15 cellular contexts compared by ENCODE assay signal in genomic region chr17:47884427-47884740, GRCh38. TPM values are rescaled to one million over a fixed set of nuclear protein-coding genes. Genes with fewer than 3 reads are reported as not detected.
"Had no signal": no experiment of that assay in that cellular context is flagged by ENCODE, and none has a peak within 500 bp of the region (broad histone marks: within the 10 kb centered on the region; RNA-seq: fewer than 3 reads in every experiment).

No MANE protein-coding gene starts in this region.

- H3K27ac ChIP-seq: cardiac muscle cell had no signal

- DNase-seq: activated CD4-positive, alpha-beta T cell treated with anti-CD3 and anti-CD28 coated beads for 36 hours; activated CD8-positive, alpha-beta memory T cell treated with anti-CD3 and anti-CD28 coated beads, Interleukin-2, amount 50 U/mL, for 48 hours; activated CD8-positive, alpha-beta T cell treated with anti-CD3 and anti-CD28 coated beads, Interleukin-2, amount 10 ng/mL, durations not matched to agents 7 days and 5 days; activated naive CD4-positive, alpha-beta T cell treated with Interleukin-2 at 50 U/mL for 16 hours; effector CD4-positive, alpha-beta T cell; foreskin melanocyte; left ventricle myocardium inferior; retina had no signal

- H3K4me3 ChIP-seq: cardiac muscle cell, heart left ventricle, left ventricle myocardium inferior, tibial nerve had no signal

- H3K27me3 Mint-ChIP-seq: activated CD4-positive, alpha-beta T cell treated with anti-CD3 and anti-CD28 coated beads for 36 hours; natural killer cell treated with Interleukin-12 subunit alpha and Interleukin-12 subunit beta and Interleukin-15 and Interleukin-18, amount 100 ng/mL, for 72 hours had no signal

- H3K9me3 ChIP-seq: heart left ventricle, left ventricle myocardium inferior, tibial nerve had no signal

- ATAC-seq: activated CD4-positive, alpha-beta T cell treated with anti-CD3 and anti-CD28 coated beads for 36 hours; activated CD8-positive, alpha-beta T cell treated with anti-CD3 and anti-CD28 coated beads, Interleukin-2, amount 10 ng/mL, durations not matched to agents 7 days and 5 days; natural killer cell treated with Interleukin-12 subunit alpha and Interleukin-12 subunit beta and Interleukin-15 and Interleukin-18, amount 100 ng/mL, for 72 hours; stimulated activated effector memory CD8-positive, alpha-beta T cell treated with anti-CD3 and anti-CD28 coated beads, Interleukin-12 subunit alpha, Interleukin-12 subunit beta, amount 100 ng/mL, for 72 hours had no signal

- H3K4me3 Mint-ChIP-seq: activated CD4-positive, alpha-beta T cell treated with anti-CD3 and anti-CD28 coated beads for 36 hours; activated CD8-positive, alpha-beta T cell treated with anti-CD3 and anti-CD28 coated beads, Interleukin-2, amount 10 ng/mL, durations not matched to agents 7 days and 5 days; natural killer cell treated with Interleukin-12 subunit alpha and Interleukin-12 subunit beta and Interleukin-15 and Interleukin-18, amount 100 ng/mL, for 72 hours; stimulated activated effector memory CD8-positive, alpha-beta T cell treated with anti-CD3 and anti-CD28 coated beads, Interleukin-12 subunit alpha, Interleukin-12 subunit beta, amount 100 ng/mL, for 72 hours had no signal

- H3K27me3 ChIP-seq: cardiac muscle cell, heart left ventricle, tibial nerve had no signal

- H3K9me3 Mint-ChIP-seq: natural killer cell treated with Interleukin-12 subunit alpha and Interleukin-12 subunit beta and Interleukin-15 and Interleukin-18, amount 100 ng/mL, for 72 hours; stimulated activated effector memory CD8-positive, alpha-beta T cell treated with anti-CD3 and anti-CD28 coated beads, Interleukin-12 subunit alpha, Interleukin-12 subunit beta, amount 100 ng/mL, for 72 hours had no signal

- H3K36me3 Mint-ChIP-seq: natural killer cell treated with Interleukin-12 subunit alpha and Interleukin-12 subunit beta and Interleukin-15 and Interleukin-18, amount 100 ng/mL, for 72 hours; stimulated activated effector memory CD8-positive, alpha-beta T cell treated with anti-CD3 and anti-CD28 coated beads, Interleukin-12 subunit alpha, Interleukin-12 subunit beta, amount 100 ng/mL, for 72 hours had no signal

- H3K27ac Mint-ChIP-seq: activated CD4-positive, alpha-beta T cell treated with anti-CD3 and anti-CD28 coated beads for 36 hours; activated CD8-positive, alpha-beta T cell treated with anti-CD3 and anti-CD28 coated beads, Interleukin-2, amount 10 ng/mL, durations not matched to agents 7 days and 5 days; natural killer cell treated with Interleukin-12 subunit alpha and Interleukin-12 subunit beta and Interleukin-15 and Interleukin-18, amount 100 ng/mL, for 72 hours; stimulated activated effector memory CD8-positive, alpha-beta T cell treated with anti-CD3 and anti-CD28 coated beads, Interleukin-12 subunit alpha, Interleukin-12 subunit beta, amount 100 ng/mL, for 72 hours had no signal

- H3K36me3 ChIP-seq: cardiac muscle cell, heart left ventricle, left ventricle myocardium inferior, tibial nerve had no signal

RNA-seq across cellular contexts. Expression of gene LRRC46, which starts 52.9 kb away (rescaled TPM):
- total RNA-seq: cardiac muscle cell, SK-MEL-5, skeletal muscle tissue had no signal
